In genomic region chr6:110493253-110493800, GRCh38 we compare ENCODE assay signal across 29 cellular contexts. TPM values are rescaled to one million over a fixed set of nuclear protein-coding genes. Genes with fewer than 3 reads are reported as not detected.
DNase-seq lines count a peak whose midpoint lies in the region; TF ChIP-seq lines count a peak whose summit lies in the region.
"Had no signal": no experiment of that assay in that cellular context is flagged by ENCODE, and none has a peak within 500 bp of the region (broad histone marks: within the 10 kb centered on the region; RNA-seq: fewer than 3 reads in every experiment).

No MANE protein-coding gene starts in this region.

- POLR2A ChIA-PET in HEK293 (lab: Yijun Ruan, JAX), result no interaction called here

- no peaks in the 10 kb centered on the region for H3K27me3 ChIP-seq in stomach
- H3K27me3 ChIP-seq: BE2C, foreskin keratinocyte, vagina had no signal

- H3K36me3 ChIP-seq in HEK293 (ENCODE audit: control insufficient read depth in 2 of 2, insufficient read depth in 1 of 2, low read length in 2 of 2), result no peaks in the 10 kb centered on the region
- no peaks in the 10 kb centered on the region for H3K36me3 ChIP-seq in stomach
- H3K36me3 ChIP-seq: BE2C, esophagus squamous epithelium, vagina had no signal

- intact Hi-C loops in stomach (cut with DNase I; ENCODE audit: low total_unique reads), result no loop called here

- in situ Hi-C loops in KBM-7 (cut with MboI; ENCODE audit: low pct_unique_long_range_greater_than_20kb, low sequenced_read_pairs), result no loop called here

- WGBS in stomach, 5 donors, result 88 to 92% (median 90%) methylated on average over 9 of the region's 9 CpGs

- no peak overlapping the region for H3K27ac ChIP-seq in HEK293 (ENCODE audit: extremely low read depth, low read depth, low read length)
- H3K27ac ChIP-seq in caudate nucleus (ENCODE audit: low read depth, low read length), result no peak overlapping the region
- H3K27ac ChIP-seq in stomach, result no peak overlapping the region
- H3K27ac ChIP-seq: esophagus squamous epithelium, psoas muscle, vagina had no signal

- TF ChIP-seq CTCF in HEK293 (tag by site-specific recombination; IDR thresholded peaks at IDR 0.05) (no peak), stomach (IDR thresholded peaks at IDR 0.05) (no peak)

- no peaks in the 10 kb centered on the region for H3K9me3 ChIP-seq in HEK293 (ENCODE audit: control insufficient read depth, insufficient read depth, low read depth, low read length)
- no peaks in the 10 kb centered on the region for H3K9me3 ChIP-seq in stomach
- H3K9me3 ChIP-seq: esophagus squamous epithelium, psoas muscle, vagina had no signal

- H3K4me3 ChIP-seq in HEK293 (ENCODE audit: low read depth, low read length), result no peak overlapping the region
- no peak overlapping the region for H3K4me3 ChIP-seq in stomach
- H3K4me3 ChIP-seq: esophagus squamous epithelium, psoas muscle, vagina had no signal

- no peak for TF ChIP-seq POLR2A in stomach (IDR thresholded peaks at IDR 0.05)

- no peak for TF ChIP-seq EP300 in stomach (IDR thresholded peaks at IDR 0.05)

- H3K4me1 ChIP-seq in HEK293 (ENCODE audit: control insufficient read depth, insufficient read depth, low read length), result peaks cover 10% of the 10 kb centered on the region; the same call in 1 of the 2 replicates
- peaks cover 0 to 16% (median 9%) of the 10 kb centered on the region in 4 donors for H3K4me1 ChIP-seq in stomach
- H3K4me1 ChIP-seq: psoas muscle, vagina had no signal

- CTCF ChIA-PET in HEK293 (lab: Yijun Ruan, JAX), result interaction anchor here (1.1 kb wide), 1 partner anchor 10 kb away, joined by 3 read pairs; no protein-coding TSS in a partner anchor

- DNase-seq in DMS53 (lab: John Stamatoyannopoulos, UW) (peak; percentile 54), NCI-H2196 (lab: John Stamatoyannopoulos, UW; ENCODE audit: unreplicated experiment) (peak; percentile 87), ecto neural progenitor cell (ENCODE audit: low spot score) (peak; percentile 5), caudate nucleus (lab: John Stamatoyannopoulos, UW) (no peak), stomach (no peak), KBM-7 (no peak)
- DNase-seq: activated CD4-positive, alpha-beta memory T cell treated with anti-CD3 and anti-CD28 coated beads, Interleukin-2, amount 10 ng/mL, durations not matched to agents 7 days and 5 days; activated CD8-positive, alpha-beta memory T cell treated with anti-CD3 and anti-CD28 coated beads, Interleukin-2, amount 50 U/mL, for 4 hours; activated naive CD4-positive, alpha-beta T cell treated with anti-CD3 and anti-CD28 coated beads, Interleukin-2, amount 10 ng/mL, durations not matched to agents 7 days and 5 days; BE2C; cerebellar nuclear complex; esophagus squamous epithelium; GDM1; H7; head of caudate nucleus; islet precursor cell; MV-4-11; natural killer cell; NCI-H1694 treated with DMSO at 0.1 percent for 48 hours; NCI-H524 treated with DMSO at 0.1 percent for 48 hours; psoas muscle; SIG-M5; stimulated activated naive CD8-positive, alpha-beta T cell treated with anti-CD3 and anti-CD28 coated beads, Interleukin-15, amount 100 ng/mL, for 72 hours had no signal

TF ChIP-seq in HEK293, 187 proteins besides CTCF, POLR2A, EP300 and RAD21 (continues in another document):
- TF ChIP-seq PRDM10 (tag by site-specific recombination; IDR thresholded peaks at IDR 0.05), result no peak
- no peak for TF ChIP-seq ZNF707 (tag by site-specific recombination; IDR thresholded peaks at IDR 0.05)
- no peak for TF ChIP-seq ZBTB8A (tag by site-specific recombination; IDR thresholded peaks at IDR 0.05)
- TF ChIP-seq ZNF248 (tag by site-specific recombination; IDR thresholded peaks at IDR 0.05), result no peak
- TF ChIP-seq ZFP69B (tag by site-specific recombination; IDR thresholded peaks at IDR 0.05), result no peak
- TF ChIP-seq ZNF10 (tag by site-specific recombination; IDR thresholded peaks at IDR 0.05), result no peak
- TF ChIP-seq SCRT2 (tag by site-specific recombination; IDR thresholded peaks at IDR 0.05), result peak; percentile 98
- no peak for TF ChIP-seq KLF16 (tag by site-specific recombination; IDR thresholded peaks at IDR 0.05)
- TF ChIP-seq KLF10 (tag by site-specific recombination; IDR thresholded peaks at IDR 0.05), result no peak
- TF ChIP-seq ZNF132 (tag by site-specific recombination; IDR thresholded peaks at IDR 0.05; ENCODE audit: borderline replicate concordance), result no peak
- no peak for TF ChIP-seq ZNF18 (tag by site-specific recombination; IDR thresholded peaks at IDR 0.05)
- TF ChIP-seq SETDB1 (IDR thresholded peaks at IDR 0.05; ENCODE audit: insufficient read length, low read length), result no peak
- TF ChIP-seq ZNF280D (tag by site-specific recombination; IDR thresholded peaks at IDR 0.05), result no peak
- TF ChIP-seq ZBTB21 (tag by site-specific recombination; IDR thresholded peaks at IDR 0.05), result no peak
- no peak for TF ChIP-seq ZSCAN30 (tag by site-specific recombination; IDR thresholded peaks at IDR 0.05)
- TF ChIP-seq BCL11A (tag by site-specific recombination; IDR thresholded peaks at IDR 0.05; ENCODE audit: low read depth), result no peak
- no peak for TF ChIP-seq ZSCAN4 (tag by site-specific recombination; IDR thresholded peaks at IDR 0.05)
- peak; percentile 95 for TF ChIP-seq SCRT1 (tag by site-specific recombination; IDR thresholded peaks at IDR 0.05; ENCODE audit: borderline replicate concordance)

RNA-seq across cellular contexts. Expression of gene SLC22A16, which starts 16.9 kb away (rescaled TPM):
- under 1 TPM in 1 of 5 donors, not detected in 4; 0.92 TPM for total RNA-seq in stomach
- polyA plus RNA-seq in stomach, result under 1 TPM in 2 of 3 donors, not detected in 1; 0.30 to 0.31 TPM
- total RNA-seq: activated CD4-positive, alpha-beta memory T cell treated with anti-CD3 and anti-CD28 coated beads, Interleukin-2, amount 10 ng/mL, durations not matched to agents 7 days and 5 days; dermis microvascular lymphatic vessel endothelial cell; foreskin keratinocyte; H7; LHCN-M2; mesothelial cell of epicardium; natural killer cell; psoas muscle; vagina had no signal

Comparison
In these comparisons a context has a peak if more than half of its experiments do, and no peak if none do; other contexts are left out.
1. DNase-seq: peak in DMS53 (single experiment), NCI-H2196 (single experiment) and ecto neural progenitor cell (single experiment); none in caudate nucleus (0 of 61), stomach (single experiment) and KBM-7 (single experiment).